In genomic region chr17:21252875-21253645, GRCh38 we compare ENCODE assay signal across 8 cellular contexts. TPM values are rescaled to one million over a fixed set of nuclear protein-coding genes. Genes with fewer than 3 reads are reported as not detected.
DNase-seq lines count a peak whose midpoint lies in the region; ATAC-seq and TF ChIP-seq lines count a peak whose summit lies in the region.

A gene with protein sequence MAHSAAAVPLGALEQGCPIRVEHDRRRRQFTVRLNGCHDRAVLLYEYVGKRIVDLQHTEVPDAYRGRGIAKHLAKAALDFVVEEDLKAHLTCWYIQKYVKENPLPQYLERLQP (minus strand): TSS chr17:21253410. CDS start chr17:21253264, 146 bp downstream.

- peaks cover 10% of the 10 kb centered on the region for H3K4me1 Mint-ChIP-seq in activated CD8-positive, alpha-beta memory T cell treated with anti-CD3 and anti-CD28 coated beads, Interleukin-2, amount 10 ng/mL, durations not matched to agents 7 days and 5 days
- H3K4me1 Mint-ChIP-seq in endodermal cell, result peaks cover 2% of the 10 kb centered on the region

- H3K27ac Mint-ChIP-seq in activated CD8-positive, alpha-beta memory T cell treated with anti-CD3 and anti-CD28 coated beads, Interleukin-2, amount 10 ng/mL, durations not matched to agents 7 days and 5 days, result peak within 1 kb of the TSS; percentile 11
- H3K27ac Mint-ChIP-seq in endodermal cell, result peak within 1 kb of the TSS; percentile 82

- H3K27me3 ChIP-seq in endodermal cell (ENCODE audit: control insufficient read depth, insufficient read depth, low read length, poor library complexity, severe bottlenecking), result no peaks in the 10 kb centered on the region

- no peaks in the 10 kb centered on the region for H3K36me3 ChIP-seq in endodermal cell (ENCODE audit: control insufficient read depth, insufficient read depth, low read length)
- no peaks in the 10 kb centered on the region for H3K36me3 ChIP-seq in mesodermal cell (ENCODE audit: control insufficient read depth, insufficient read depth, low read length)

- peak within 1 kb of the TSS; percentile 87 for H3K4me3 ChIP-seq in endodermal cell (ENCODE audit: low read length)
- H3K4me3 ChIP-seq in mesodermal cell (ENCODE audit: extremely low read depth, insufficient read depth, low read length, poor library complexity, severe bottlenecking), result peak within 1 kb of the TSS; percentile 41

- H3K4me1 ChIP-seq in endodermal cell (ENCODE audit: control insufficient read depth, insufficient read depth, low read length) (peaks cover 5% of the 10 kb centered on the region), mesodermal cell (ENCODE audit: control insufficient read depth, insufficient read depth, low read length, poor library complexity, severe bottlenecking) (peaks cover 10% of the 10 kb centered on the region)

- CTCF ChIA-PET in activated CD8-positive, alpha-beta memory T cell treated with anti-CD3 and anti-CD28 coated beads, Interleukin-2, amount 10 ng/mL, durations not matched to agents 7 days and 5 days (lab: Charles Lee), result interaction anchor here (1.0 to 2.4 kb wide), 3 partner anchors 26 to 260 kb away, joined by 4 to 6 read pairs (median 5); no protein-coding TSS in a partner anchor

- H3K9me3 ChIP-seq in endodermal cell (ENCODE audit: control insufficient read depth, low read length) (no peaks in the 10 kb centered on the region), mesodermal cell (ENCODE audit: control insufficient read depth, low read length) (no peaks in the 10 kb centered on the region)

- no peaks in the 10 kb centered on the region for H3K9me3 Mint-ChIP-seq in activated CD8-positive, alpha-beta memory T cell treated with anti-CD3 and anti-CD28 coated beads, Interleukin-2, amount 10 ng/mL, durations not matched to agents 7 days and 5 days (ENCODE audit: low read depth)
- peaks cover 17% of the 10 kb centered on the region for H3K9me3 Mint-ChIP-seq in endodermal cell

- no peaks in the 10 kb centered on the region for H3K36me3 Mint-ChIP-seq in activated CD8-positive, alpha-beta memory T cell treated with anti-CD3 and anti-CD28 coated beads, Interleukin-2, amount 10 ng/mL, durations not matched to agents 7 days and 5 days
- H3K36me3 Mint-ChIP-seq in endodermal cell (ENCODE audit: low read depth), result no peaks in the 10 kb centered on the region

- H3K9ac ChIP-seq in endodermal cell (ENCODE audit: extremely low read depth, low read length, poor library complexity, severe bottlenecking), result peak within 1 kb of the TSS; percentile 59

- ATAC-seq in GM19025 (IDR thresholded peaks at IDR 0.05; ENCODE audit: low read depth, unreplicated experiment), result peak; percentile 54
- peak; percentile 63 for ATAC-seq in HG03196 (IDR thresholded peaks at IDR 0.05; ENCODE audit: unreplicated experiment)
- ATAC-seq in activated CD8-positive, alpha-beta memory T cell treated with anti-CD3 and anti-CD28 coated beads, Interleukin-2, amount 10 ng/mL, durations not matched to agents 7 days and 5 days, result peak; percentile 85

- H3K27ac ChIP-seq in endodermal cell (ENCODE audit: low read depth, low read length) (no peak within 1 kb of the TSS), mesodermal cell (ENCODE audit: low read depth, low read length, severe bottlenecking) (peak within 1 kb of the TSS; percentile 23)

- 0% methylated on average over 17 to 113 of the region's 113 CpGs for WGBS in endodermal cell (ENCODE audit: insufficient coverage in 1 of 2, insufficient read length in 1 of 2), 2 experiments
- WGBS in mesodermal cell (ENCODE audit: insufficient coverage in 2 of 2), 2 experiments, result 0% methylated on average over 51 to 71 of the region's 113 CpGs

- H3K4me3 Mint-ChIP-seq in activated CD8-positive, alpha-beta memory T cell treated with anti-CD3 and anti-CD28 coated beads, Interleukin-2, amount 10 ng/mL, durations not matched to agents 7 days and 5 days, result peak within 1 kb of the TSS; percentile 71
- H3K4me3 Mint-ChIP-seq in endodermal cell, result peak within 1 kb of the TSS; percentile 69

- peaks cover 14% of the 10 kb centered on the region for H3K27me3 Mint-ChIP-seq in activated CD8-positive, alpha-beta memory T cell treated with anti-CD3 and anti-CD28 coated beads, Interleukin-2, amount 10 ng/mL, durations not matched to agents 7 days and 5 days
- H3K27me3 Mint-ChIP-seq in endodermal cell (ENCODE audit: insufficient read depth), result no peaks in the 10 kb centered on the region

- TF ChIP-seq CTCF in endodermal cell (conservative IDR thresholded peaks at IDR 0.05), result no peak

- DNase-seq in AG08395 (ENCODE audit: low spot score) (peak; percentile 93), NOMO-1 treated with DMSO at 0.1 percent for 48 hours (lab: John Stamatoyannopoulos, UW; ENCODE audit: unreplicated experiment) (peak; percentile 80), endodermal cell (peak; percentile 97)
- peak; percentile 83 for DNase-seq in activated CD8-positive, alpha-beta memory T cell treated with anti-CD3 and anti-CD28 coated beads, Interleukin-2, amount 10 ng/mL, durations not matched to agents 7 days and 5 days
- peak; percentile 57 for DNase-seq in stimulated activated CD8-positive, alpha-beta memory T cell treated with anti-CD3 and anti-CD28 coated beads, Interleukin-15, amount 100 ng/mL, for 1 hour (ENCODE audit: low read depth)

RNA-seq across cellular contexts. Expression of the gene that starts here (rescaled TPM):
- 1 to 10 TPM; 1.8 to 1.9 TPM for total RNA-seq in activated CD8-positive, alpha-beta memory T cell treated with anti-CD3 and anti-CD28 coated beads, Interleukin-2, amount 10 ng/mL, durations not matched to agents 7 days and 5 days
- 10 to 100 TPM; 12.2 to 17.2 TPM for total RNA-seq in endodermal cell
- 15.2 TPM for polyA plus RNA-seq in endodermal cell (2013, experiment 1 of 2)
- polyA plus RNA-seq in endodermal cell (2013, experiment 2 of 2), result 13.7 TPM
- polyA plus RNA-seq in mesodermal cell (2013, experiment 1 of 2), result 11.2 TPM
- polyA plus RNA-seq in mesodermal cell (2013, experiment 2 of 2), result 9.6 TPM

Comparison
In these comparisons a context has a peak if more than half of its experiments do, and no peak if none do; other contexts are left out.
1. RNA of the gene that starts here (total RNA-seq): 12.2 to 17.2 TPM in endodermal cell; 1.8 to 1.9 TPM in activated CD8-positive, alpha-beta memory T cell treated with anti-CD3 and anti-CD28 coated beads, Interleukin-2, amount 10 ng/mL, durations not matched to agents 7 days and 5 days; every median in the first group is over 4 times any median in the second.
2. Peak in every context shown above with its lines, with median percentiles within 50 percentile points of each other: DNase-seq and ATAC-seq.